In genomic region chr3:20154928-20155327, GRCh38 we compare ENCODE assay signal across 13 cellular contexts. TPM values are rescaled to one million over a fixed set of nuclear protein-coding genes. Genes with fewer than 3 reads are reported as not detected.
"Had no signal": no experiment of that assay in that cellular context is flagged by ENCODE, and none has a peak within 500 bp of the region (broad histone marks: within the 10 kb centered on the region; RNA-seq: fewer than 3 reads in every experiment).

No MANE protein-coding gene starts in this region.

- H3K9me3 ChIP-seq: psoas muscle had no signal

- H3K4me1 ChIP-seq: psoas muscle had no signal

- ATAC-seq: activated T-cell treated with anti-CD3 and anti-CD28 coated beads, Interleukin-2, amount 50 U/mL, for 72 hours; natural killer cell treated with Interleukin-12 subunit alpha and Interleukin-12 subunit beta and Interleukin-15 and Interleukin-18, amount 100 ng/mL, for 72 hours; psoas muscle; sciatic nerve had no signal

- H3K27ac ChIP-seq: psoas muscle had no signal

- H3K4me3 ChIP-seq: psoas muscle had no signal

- DNase-seq: activated gamma-delta T cell treated with Interleukin-2 at 50 U/mL for 16 hours; activated naive CD8-positive, alpha-beta T cell treated with anti-CD3 and anti-CD28 coated beads for 36 hours; activated T-cell treated with anti-CD3 and anti-CD28 coated beads, Interleukin-2, amount 50 U/mL, for 72 hours; anterior cingulate cortex; dermis blood vessel endothelial cell; glutamatergic neuron; mammary epithelial cell; psoas muscle; stimulated activated CD4-positive, alpha-beta T cell treated with anti-CD3 and anti-CD28 coated beads, Interleukin-2, amount 100 ng/mL, for 24 hours; stimulated activated naive CD4-positive, alpha-beta T cell treated with Interleukin-2 at 50 U/mL for 16 hours; trophoblast cell had no signal

RNA-seq across cellular contexts. Expression of gene SGO1, which starts 31.1 kb away (rescaled TPM):
- total RNA-seq: psoas muscle had no signal
